ENCODE assay signal across 8 cellular contexts in the genomic region with DNA sequence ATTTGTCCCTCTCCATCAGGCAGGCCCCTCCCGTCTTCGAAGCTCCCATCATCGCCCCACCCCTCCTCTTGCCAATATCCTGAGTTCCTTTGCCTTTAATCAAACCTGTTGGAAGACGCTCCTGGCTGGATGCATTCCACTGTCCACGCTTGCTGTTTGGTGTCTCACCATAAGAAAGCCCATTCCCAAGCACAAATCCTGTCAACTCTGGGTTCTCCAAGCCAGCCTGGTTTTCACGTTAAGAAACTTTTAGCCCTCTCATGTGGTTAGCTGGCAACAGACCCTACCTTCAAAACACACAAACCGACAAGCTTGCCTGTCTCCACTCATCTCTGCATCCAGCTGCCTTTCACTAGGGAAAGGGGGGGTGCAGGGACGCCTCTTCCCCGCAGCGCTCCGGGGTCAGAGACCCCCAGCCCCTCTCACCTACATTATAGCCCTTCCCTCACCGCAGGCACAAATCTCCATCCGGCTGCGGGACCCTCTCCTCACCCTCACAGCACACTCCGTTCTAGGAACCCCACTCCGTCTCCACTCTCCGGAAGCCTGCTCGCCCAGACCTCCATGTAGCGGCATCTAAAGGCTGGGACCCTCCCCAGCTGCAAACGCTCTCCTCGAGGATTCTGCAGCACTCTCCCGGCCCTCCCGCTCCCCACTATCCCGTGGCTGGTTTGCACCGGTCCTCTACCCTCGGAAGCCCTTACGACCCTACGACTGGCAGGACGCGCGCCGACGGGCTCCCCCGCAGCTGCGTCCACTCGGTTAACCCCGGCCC. TPM values are rescaled to one million over a fixed set of nuclear protein-coding genes. Genes with fewer than 3 reads are reported as not detected.
A peak's percentile ranks its signal among the peaks of the same experiment; 100 is the strongest.
DNase-seq lines count a peak whose midpoint lies in the region; ATAC-seq, FAIRE-seq and TF ChIP-seq lines count a peak whose summit lies in the region.

No MANE protein-coding gene starts in this region.

- ATAC-seq in left cardiac atrium: no peak
- peak in 1 of 4 donors; percentile 2 for ATAC-seq in pancreas
- no peak for ATAC-seq in HG03097 (IDR thresholded peaks at IDR 0.05; ENCODE audit: low FRiP score, unreplicated experiment)

- no peak for TF ChIP-seq CTCF in cardiac muscle cell (IDR thresholded peaks at IDR 0.05; ENCODE audit: low read depth, low read length)
- TF ChIP-seq CTCF in SU-DHL-6 (IDR thresholded peaks at IDR 0.05; ENCODE audit: insufficient read depth, low read length, poor library complexity, severe bottlenecking): no peak
- TF ChIP-seq CTCF in fibroblast of lung (conservative IDR thresholded peaks at IDR 0.05 in 1 of 2, IDR thresholded peaks at IDR 0.05 in 1 of 2; ENCODE audit: low read depth in 1 of 2, low read length in 2 of 2): no peak
- TF ChIP-seq CTCF in pancreas (IDR thresholded peaks at IDR 0.05): no peak

- peak; percentile 14 to 46 for DNase-seq in cardiac muscle cell (ENCODE audit: low read depth in 1 of 2, low spot score in 1 of 2)
- no peak for DNase-seq in left cardiac atrium
- peak; percentile 30 to 56 for DNase-seq in fibroblast of lung (ENCODE audit: low read depth in 2 of 2)
- peak in 1 of 6 donors; percentile 52 for DNase-seq in pancreas
- DNase-seq in amygdala (lab: John Stamatoyannopoulos, UW): no peak
- no peak for DNase-seq in GM19239 (ENCODE audit: insufficient read length, low spot score)

- H3K27ac ChIP-seq in cardiac muscle cell (peak overlapping the region; percentile 97), SU-DHL-6 (ENCODE audit: low read depth, low read length) (no peak overlapping the region), fibroblast of lung (ENCODE audit: insufficient read depth, low read length) (peak overlapping the region; percentile 95), pancreas (peak overlapping the region; percentile 92 to 99 (median 92))

- WGBS in pancreas, 2 donors: 2 to 3% methylated on average over 37 of the region's 37 CpGs

- peak overlapping the region; percentile 66 for H3K9ac ChIP-seq in SU-DHL-6 (ENCODE audit: low read length)
- H3K9ac ChIP-seq in fibroblast of lung (ENCODE audit: insufficient read depth, low read length): peak overlapping the region; percentile 93

- peaks cover 5% of the 10 kb centered on the region; the same call in 1 of the 2 replicates for H3F3A ChIP-seq in SU-DHL-6 (ENCODE audit: insufficient read depth)

- no peaks in the 10 kb centered on the region for H3K9me3 ChIP-seq in cardiac muscle cell (ENCODE audit: low read depth)
- H3K9me3 ChIP-seq in SU-DHL-6 (ENCODE audit: insufficient read depth, low read length): no peaks in the 10 kb centered on the region
- no peaks in the 10 kb centered on the region for H3K9me3 ChIP-seq in fibroblast of lung (ENCODE audit: control insufficient read depth, insufficient read depth, low read depth, low read length)
- no peaks in the 10 kb centered on the region for H3K9me3 ChIP-seq in pancreas

- intact Hi-C loops in left cardiac atrium (cut with DNase I) (no loop called here), pancreas (cut with DNase I) (no loop called here)

- H2AFZ ChIP-seq in SU-DHL-6 (ENCODE audit: low read depth, low read length, severe bottlenecking): peak overlapping the region; percentile 84
- H2AFZ ChIP-seq in fibroblast of lung (ENCODE audit: low read length): peak overlapping the region; percentile 55

- H4K20me1 ChIP-seq in SU-DHL-6 (ENCODE audit: low read depth, low read length) (no peaks in the 10 kb centered on the region), fibroblast of lung (ENCODE audit: control insufficient read depth, extremely low read depth, insufficient read depth, low read length) (no peaks in the 10 kb centered on the region)

- no peaks in the 10 kb centered on the region for H3K9me2 ChIP-seq in SU-DHL-6 (replicated peaks; ENCODE audit: insufficient read depth, low read length)

- no peaks in the 10 kb centered on the region for H3K79me2 ChIP-seq in SU-DHL-6 (ENCODE audit: insufficient read depth, low read length)
- peaks cover 30% of the 10 kb centered on the region for H3K79me2 ChIP-seq in fibroblast of lung (ENCODE audit: control insufficient read depth, insufficient read depth, low read length)

- H3K4me2 ChIP-seq in SU-DHL-6 (ENCODE audit: low read depth, low read length, poor library complexity, severe bottlenecking) (peak overlapping the region; percentile 66), fibroblast of lung (ENCODE audit: extremely low read depth, insufficient read depth, low read length) (peak overlapping the region; percentile 92)

- H3K27me3 ChIP-seq in cardiac muscle cell: no peaks in the 10 kb centered on the region
- no peaks in the 10 kb centered on the region for H3K27me3 ChIP-seq in SU-DHL-6 (ENCODE audit: low read length)
- H3K27me3 ChIP-seq in fibroblast of lung (ENCODE audit: control insufficient read depth, insufficient read depth, low read length): no peaks in the 10 kb centered on the region
- no peaks in the 10 kb centered on the region for H3K27me3 ChIP-seq in pancreas

- H3K36me3 ChIP-seq in cardiac muscle cell (peaks cover 2% of the 10 kb centered on the region), SU-DHL-6 (ENCODE audit: low read length) (no peaks in the 10 kb centered on the region), fibroblast of lung (ENCODE audit: control insufficient read depth, insufficient read depth, low read length) (no peaks in the 10 kb centered on the region), pancreas (no peaks in the 10 kb centered on the region)

- H3K4me1 ChIP-seq in cardiac muscle cell (ENCODE audit: low read depth) (peaks cover 5% of the 10 kb centered on the region), fibroblast of lung (ENCODE audit: control insufficient read depth, extremely low read depth, insufficient read depth, low read length) (peaks cover 3% of the 10 kb centered on the region), pancreas (peaks cover 0 to 20% (median 5%) of the 10 kb centered on the region in 3 donors)

- H3K4me3 ChIP-seq in cardiac muscle cell (peak overlapping the region; percentile 95), SU-DHL-6 (ENCODE audit: insufficient read depth, low read length, poor library complexity, severe bottlenecking) (peak overlapping the region; percentile 67), fibroblast of lung (replicated peaks in 1 of 4; ENCODE audit: control extremely low read depth in 1 of 4, insufficient read depth in 1 of 4, low read depth in 3 of 4, low read length in 4 of 4) (peak overlapping the region; percentile 67 to 96 (median 89)), pancreas (peak overlapping the region; percentile 80 to 100 (median 96))

- FAIRE-seq in pancreas (lab: Jason Lieb, UNC): no peak
- FAIRE-seq in GM19239 (lab: Jason Lieb, UNC): no peak

RNA-seq across cellular contexts. Expression of gene GORASP1, which starts 1.0 kb away (rescaled TPM):
- 128 and 135 TPM in 2 replicates for total RNA-seq in cardiac muscle cell
- polyA plus RNA-seq in cardiac muscle cell: 69.3 and 70.3 TPM in 2 replicates
- 10 to 100 TPM; 39.0 to 49.1 TPM for total RNA-seq in left cardiac atrium
- 27.2 and 37.5 TPM in 2 replicates for total RNA-seq in fibroblast of lung
- polyA plus RNA-seq in fibroblast of lung: 32.1 and 34.3 TPM in 2 replicates
- polyA plus RNA-seq in fibroblast of lung (2012): 30.9 and 33.4 TPM in 2 replicates
- 80.7 and 103 TPM in 2 replicates for polyA minus RNA-seq in fibroblast of lung (ENCODE audit: low replicate concordance)
- total RNA-seq in pancreas: 10 to 100 TPM; 25.9 to 48.6 (median 31.6) TPM
- polyA plus RNA-seq in pancreas: 10 to 100 TPM; 56.2 to 79.6 TPM

RNA-seq across cellular contexts. Expression of gene TTC21A, which starts 1.0 kb away (rescaled TPM):
- total RNA-seq in cardiac muscle cell (2.7 and 3.1 TPM in 2 replicates), left cardiac atrium (1 to 10 TPM; 1.8 to 2.5 TPM), fibroblast of lung (1.5 and 2.1 TPM in 2 replicates), pancreas (1 to 10 TPM; 3.1 to 9.6 (median 5.5) TPM)
- polyA plus RNA-seq in cardiac muscle cell (2.9 and 4.2 TPM in 2 replicates), fibroblast of lung (1.6 and 1.8 TPM in 2 replicates), pancreas (10 to 100 TPM; 21.7 to 31.3 TPM)
- 1.5 and 1.7 TPM in 2 replicates for polyA plus RNA-seq in fibroblast of lung (2012)
- 2.9 and 3.3 TPM in 2 replicates for polyA minus RNA-seq in fibroblast of lung (ENCODE audit: low replicate concordance)

RNA-seq across cellular contexts. Expression of gene CSRNP1, which starts 46.9 kb away (rescaled TPM):
- total RNA-seq in cardiac muscle cell: 11.0 and 13.6 TPM in 2 replicates
- polyA plus RNA-seq in cardiac muscle cell: 9.6 and 11.7 TPM in 2 replicates
- 10 to 100 TPM; 20.5 to 41.6 TPM for total RNA-seq in left cardiac atrium
- total RNA-seq in fibroblast of lung: 6.3 and 6.7 TPM in 2 replicates
- 4.0 and 6.3 TPM in 2 replicates for polyA plus RNA-seq in fibroblast of lung
- 4.5 and 7.0 TPM in 2 replicates for polyA plus RNA-seq in fibroblast of lung (2012)
- polyA minus RNA-seq in fibroblast of lung (ENCODE audit: low replicate concordance): 8.1 and 20.8 TPM in 2 replicates
- 10 to 100 TPM in 5 of 6 donors, 1 to 10 TPM in 1; 9.0 to 29.2 (median 13.4) TPM for total RNA-seq in pancreas
- polyA plus RNA-seq in pancreas: 10 to 100 TPM; 20.3 to 31.4 TPM

RNA-seq across cellular contexts. Expression of gene WDR48, which starts 54.7 kb away (rescaled TPM):
- total RNA-seq in cardiac muscle cell: 25.9 and 31.5 TPM in 2 replicates
- 43.2 and 56.4 TPM in 2 replicates for polyA plus RNA-seq in cardiac muscle cell
- total RNA-seq in left cardiac atrium: 10 to 100 TPM; 21.4 to 26.7 TPM
- 41.9 and 44.9 TPM in 2 replicates for total RNA-seq in fibroblast of lung
- 24.8 and 35.1 TPM in 2 replicates for polyA plus RNA-seq in fibroblast of lung
- polyA plus RNA-seq in fibroblast of lung (2012): 14.5 and 20.5 TPM in 2 replicates
- polyA minus RNA-seq in fibroblast of lung (ENCODE audit: low replicate concordance): 3.4 and 4.8 TPM in 2 replicates
- 10 to 100 TPM; 13.4 to 25.8 (median 16.6) TPM for total RNA-seq in pancreas
- polyA plus RNA-seq in pancreas: 10 to 100 TPM in 1 of 2 donors, 1 to 10 TPM in 1; 6.3 to 14.7 TPM

RNA-seq across cellular contexts. Expression of gene SCN11A, which starts 54.7 kb away (rescaled TPM):
- total RNA-seq in cardiac muscle cell (0.28 and 0.60 TPM in 2 replicates), left cardiac atrium (not detected), fibroblast of lung (under 0.01 and 0.17 TPM in 2 replicates), pancreas (under 1 TPM in 5 of 6 donors, not detected in 1; 0.03 to 0.16 (median 0.03) TPM)
- polyA plus RNA-seq in cardiac muscle cell (0.47 and 0.51 TPM in 2 replicates), fibroblast of lung (0.01 and 0.05 TPM in 2 replicates), pancreas (under 1 TPM; 0.04 to 0.09 TPM)
- 0.03 TPM in 1 of 2 replicates, not detected in the other for polyA plus RNA-seq in fibroblast of lung (2012)
- polyA minus RNA-seq in fibroblast of lung (ENCODE audit: low replicate concordance): not detected in 2 replicates

Comparison
In these comparisons a context has a peak if more than half of its experiments do, and no peak if none do; other contexts are left out.
1. DNase-seq: peak in cardiac muscle cell (2 of 2) and fibroblast of lung (2 of 2); none in left cardiac atrium (single experiment), amygdala (0 of 56) and GM19239 (single experiment).
2. Peak in every context shown above with its lines, with median percentiles within 50 percentile points of each other: H3K4me3 ChIP-seq.